Comparison of ENCODE assay signal across 19 cellular contexts in genomic region chr16:89294486-89294885, GRCh38.
DNase-seq lines count a peak whose midpoint lies in the region; ATAC-seq, FAIRE-seq and TF ChIP-seq lines count a peak whose summit lies in the region.
"Had no signal": no experiment of that assay in that cellular context is flagged by ENCODE, and none has a peak within 500 bp of the region (broad histone marks: within the 10 kb centered on the region; RNA-seq: fewer than 3 reads in every experiment).

No MANE protein-coding gene starts in this region.

- WGBS in K562 (ENCODE audit: insufficient coverage, low coverage, missing lambda C conversion rate) = 84% methylated on average over 11 of the region's 13 CpGs

- TF ChIP-seq POLR2A in K562 (conservative IDR thresholded peaks at IDR 0.05) = no peak

- peaks cover 66% of the 10 kb centered on the region for H3K79me2 ChIP-seq in K562 (ENCODE audit: control insufficient read depth, insufficient read depth, low read length)
- H3K79me2 ChIP-seq in neural progenitor cell (ENCODE audit: low read depth) = peaks cover 73% of the 10 kb centered on the region

- peaks cover 16% of the 10 kb centered on the region for H3K36me3 ChIP-seq in CD4-positive, alpha-beta memory T cell (ENCODE audit: insufficient read depth, low read length)
- H3K36me3 ChIP-seq in K562 (ENCODE audit: control insufficient read depth, insufficient read depth, low read length) (peaks cover 39% of the 10 kb centered on the region; the same call in 2 of the 3 replicates), neural progenitor cell (no peaks in the 10 kb centered on the region)
- H3K36me3 ChIP-seq: colonic mucosa had no signal

- no peak overlapping the region for H3K27ac ChIP-seq in CD4-positive, alpha-beta memory T cell (ENCODE audit: low read depth, low read length)
- no peak overlapping the region for H3K27ac ChIP-seq in K562 (ENCODE audit: extremely low read depth, low read depth, low read length)
- no peak overlapping the region for H3K27ac ChIP-seq in neural progenitor cell
- H3K27ac ChIP-seq: colonic mucosa, PC-9, SK-N-MC had no signal

- in situ Hi-C loops in K562 (cut with MboI) = no loop called here

- no peak overlapping the region for H3K4me3 Mint-ChIP-seq in activated CD8-positive, alpha-beta T cell treated with anti-CD3 and anti-CD28 coated beads, Interleukin-2, amount 10 ng/mL, durations not matched to agents 7 days and 5 days
- no peak overlapping the region for H3K4me3 Mint-ChIP-seq in activated CD8-positive, alpha-beta T cell treated with anti-CD3 and anti-CD28 coated beads for 36 hours
- H3K4me3 Mint-ChIP-seq in CD4-positive, alpha-beta memory T cell = no peak overlapping the region
- peak overlapping the region; percentile 14 for H3K4me3 Mint-ChIP-seq in neural progenitor cell
- H3K4me3 Mint-ChIP-seq: stimulated activated memory B cell treated with anti-CD40 and anti-IgM and Interleukin-4, amounts not matched to agents 10 μg/mL and 1 μg/mL and 100 μg/mL, for 72 hours had no signal

- intact Hi-C loops in activated CD8-positive, alpha-beta T cell treated with anti-CD3 and anti-CD28 coated beads for 36 hours (cut with micrococcal nuclease) = no loop called here
- intact Hi-C loops in CD4-positive, alpha-beta memory T cell (cut with micrococcal nuclease) = no loop called here
- intact Hi-C loops in K562 (cut with micrococcal nuclease) = no loop called here

- H3K4me1 ChIP-seq in CD4-positive, alpha-beta memory T cell (ENCODE audit: insufficient read depth, low read length) = peaks cover 29% of the 10 kb centered on the region
- H3K4me1 ChIP-seq in K562 (replicated peaks in 1 of 2; ENCODE audit: control insufficient read depth in 2 of 2, insufficient read depth in 2 of 2, low read length in 2 of 2) (peaks cover 8 to 62% of the 10 kb centered on the region in 2 experiments; a peak in 4 of 5 replicates), neural progenitor cell (peaks cover 49% of the 10 kb centered on the region)
- H3K4me1 ChIP-seq: colonic mucosa had no signal

- H3K4me3 ChIP-seq in CD4-positive, alpha-beta memory T cell (ENCODE audit: low read length in 2 of 2) = no peak overlapping the region
- H3K4me3 ChIP-seq in K562 (no peak overlapping the region), neural progenitor cell (no peak overlapping the region)
- H3K4me3 ChIP-seq: colonic mucosa, PC-9, SK-N-MC had no signal

- POLR2A ChIA-PET in activated CD8-positive, alpha-beta T cell treated with anti-CD3 and anti-CD28 coated beads, Interleukin-2, amount 10 ng/mL, durations not matched to agents 7 days and 5 days (lab: Charles Lee) = no interaction called here
- POLR2A ChIA-PET in activated CD8-positive, alpha-beta T cell treated with anti-CD3 and anti-CD28 coated beads for 36 hours (lab: Charles Lee) = interaction anchor here (1.0 kb wide), 1 partner anchor 47 kb away, joined by 3 read pairs; no protein-coding TSS in a partner anchor
- POLR2A ChIA-PET in CD4-positive, alpha-beta memory T cell (lab: Charles Lee; ENCODE audit: partially characterized antibody) = no interaction called here
- POLR2A ChIA-PET in K562 (lab: Yijun Ruan, JAX) = interaction anchor here (0.7 to 2.4 kb wide), 5 partner anchors 9 to 180 kb away, joined by 3 to 14 read pairs (median 4); no protein-coding TSS in a partner anchor

- DNase-seq in activated CD8-positive, alpha-beta T cell treated with anti-CD3 and anti-CD28 coated beads, Interleukin-2, amount 10 ng/mL, durations not matched to agents 7 days and 5 days = no peak
- DNase-seq in activated CD8-positive, alpha-beta T cell treated with anti-CD3 and anti-CD28 coated beads for 36 hours = no peak
- DNase-seq in CD4-positive, alpha-beta memory T cell = peak in 1 of 5 donors; percentile 5
- no peak for DNase-seq in K562 (ENCODE audit: extremely low read depth in 1 of 4, low spot score in 3 of 4)
- DNase-seq in neural progenitor cell (ENCODE audit: low spot score) = no peak
- no peak for DNase-seq in mucosa of gallbladder (ENCODE audit: low spot score)
- no peak for DNase-seq in cerebellar nuclear complex (lab: John Stamatoyannopoulos, UW)
- DNase-seq: activated CD4-positive, alpha-beta T cell treated with anti-CD3 and anti-CD28 coated beads, Interleukin-2, amount 50 U/mL, for 48 hours; anterior cingulate cortex; colonic mucosa; DMS79; HCEC 1CT; NCI-H1105 treated with DMSO at 0.1 percent for 48 hours; PC-9 had no signal

- H3F3A ChIP-seq in neural progenitor cell (ENCODE audit: low read depth) = peaks cover 45% of the 10 kb centered on the region

- TF ChIP-seq RAD21 in K562 (CRISPR knock-in tag; conservative IDR thresholded peaks at IDR 0.05 in 1 of 2, IDR thresholded peaks at IDR 0.05 in 1 of 2) = no peak

- no peak for TF ChIP-seq EP300 in K562 (IDR thresholded peaks at IDR 0.05; ENCODE audit: low read length)

- TF ChIP-seq CTCF in activated CD8-positive, alpha-beta T cell treated with anti-CD3 and anti-CD28 coated beads for 36 hours (IDR thresholded peaks at IDR 0.05) = no peak
- TF ChIP-seq CTCF in K562 (IDR thresholded peaks at IDR 0.05 in 2 of 3, conservative IDR thresholded peaks at IDR 0.05 in 1 of 3; ENCODE audit: insufficient read depth in 2 of 3, low read depth in 1 of 3, low read length in 3 of 3) = no peak
- TF ChIP-seq CTCF in neural progenitor cell (IDR thresholded peaks at IDR 0.05) = no peak

- H2AFZ ChIP-seq in K562 (ENCODE audit: low read depth, low read length) (no peak overlapping the region), neural progenitor cell (replicated peaks) (no peak overlapping the region)
- H2AFZ ChIP-seq: PC-9 had no signal

- H3K9ac ChIP-seq in K562 (ENCODE audit: insufficient read depth in 1 of 2, low read depth in 2 of 2, low read length in 2 of 2) (peak overlapping the region in 1 of 2 experiments; percentile 69; a peak in 2 of 4 replicates), neural progenitor cell (no peak overlapping the region)

- H3K27ac Mint-ChIP-seq in activated CD8-positive, alpha-beta T cell treated with anti-CD3 and anti-CD28 coated beads, Interleukin-2, amount 10 ng/mL, durations not matched to agents 7 days and 5 days = peak overlapping the region; percentile 26
- no peak overlapping the region for H3K27ac Mint-ChIP-seq in activated CD8-positive, alpha-beta T cell treated with anti-CD3 and anti-CD28 coated beads for 36 hours
- H3K27ac Mint-ChIP-seq in CD4-positive, alpha-beta memory T cell = peak overlapping the region in 4 of 7 donors; percentile 43 to 70 (median 48)
- H3K27ac Mint-ChIP-seq in neural progenitor cell = peak overlapping the region; percentile 92
- H3K27ac Mint-ChIP-seq: stimulated activated memory B cell treated with anti-CD40 and anti-IgM and Interleukin-4, amounts not matched to agents 10 μg/mL and 1 μg/mL and 100 μg/mL, for 72 hours had no signal

- H3K27me3 Mint-ChIP-seq in activated CD8-positive, alpha-beta T cell treated with anti-CD3 and anti-CD28 coated beads, Interleukin-2, amount 10 ng/mL, durations not matched to agents 7 days and 5 days (ENCODE audit: low read depth) = no peaks in the 10 kb centered on the region
- H3K27me3 Mint-ChIP-seq in activated CD8-positive, alpha-beta T cell treated with anti-CD3 and anti-CD28 coated beads for 36 hours = no peaks in the 10 kb centered on the region
- no peaks in the 10 kb centered on the region for H3K27me3 Mint-ChIP-seq in CD4-positive, alpha-beta memory T cell
- peaks cover 5% of the 10 kb centered on the region for H3K27me3 Mint-ChIP-seq in neural progenitor cell (ENCODE audit: insufficient read depth, low read depth)
- H3K27me3 Mint-ChIP-seq: stimulated activated memory B cell treated with anti-CD40 and anti-IgM and Interleukin-4, amounts not matched to agents 10 μg/mL and 1 μg/mL and 100 μg/mL, for 72 hours had no signal

- no TSS peak for BruUV-seq in K562 (replicated peaks; lab: Mats Ljungman, UMichigan)

- H3K9me3 Mint-ChIP-seq in activated CD8-positive, alpha-beta T cell treated with anti-CD3 and anti-CD28 coated beads, Interleukin-2, amount 10 ng/mL, durations not matched to agents 7 days and 5 days (ENCODE audit: insufficient read depth) = no peaks in the 10 kb centered on the region
- H3K9me3 Mint-ChIP-seq in activated CD8-positive, alpha-beta T cell treated with anti-CD3 and anti-CD28 coated beads for 36 hours = no peaks in the 10 kb centered on the region
- H3K9me3 Mint-ChIP-seq in CD4-positive, alpha-beta memory T cell = no peaks in the 10 kb centered on the region
- no peaks in the 10 kb centered on the region for H3K9me3 Mint-ChIP-seq in neural progenitor cell
- H3K9me3 Mint-ChIP-seq: stimulated activated memory B cell treated with anti-CD40 and anti-IgM and Interleukin-4, amounts not matched to agents 10 μg/mL and 1 μg/mL and 100 μg/mL, for 72 hours had no signal

- H3K4me1 Mint-ChIP-seq in activated CD8-positive, alpha-beta T cell treated with anti-CD3 and anti-CD28 coated beads, Interleukin-2, amount 10 ng/mL, durations not matched to agents 7 days and 5 days (ENCODE audit: low read depth) = peaks cover 51% of the 10 kb centered on the region
- H3K4me1 Mint-ChIP-seq in activated CD8-positive, alpha-beta T cell treated with anti-CD3 and anti-CD28 coated beads for 36 hours (ENCODE audit: low read depth) = peaks cover 33% of the 10 kb centered on the region
- peaks cover 26 to 51% (median 35%) of the 10 kb centered on the region in 4 donors for H3K4me1 Mint-ChIP-seq in CD4-positive, alpha-beta memory T cell
- H3K4me1 Mint-ChIP-seq in neural progenitor cell = peaks cover 52% of the 10 kb centered on the region

- H3K27me3 ChIP-seq in CD4-positive, alpha-beta memory T cell (ENCODE audit: insufficient read depth, low read length) = no peaks in the 10 kb centered on the region
- H3K27me3 ChIP-seq in K562 (ENCODE audit: control insufficient read depth in 2 of 2, insufficient read depth in 2 of 2, low read length in 2 of 2) (no peaks in the 10 kb centered on the region), neural progenitor cell (no peaks in the 10 kb centered on the region)
- H3K27me3 ChIP-seq: colonic mucosa had no signal

- H3K36me3 Mint-ChIP-seq in activated CD8-positive, alpha-beta T cell treated with anti-CD3 and anti-CD28 coated beads, Interleukin-2, amount 10 ng/mL, durations not matched to agents 7 days and 5 days (ENCODE audit: low read depth) = peaks cover 20% of the 10 kb centered on the region
- peaks cover 11% of the 10 kb centered on the region for H3K36me3 Mint-ChIP-seq in activated CD8-positive, alpha-beta T cell treated with anti-CD3 and anti-CD28 coated beads for 36 hours (ENCODE audit: low read depth)
- peaks cover 2 to 28% of the 10 kb centered on the region in 2 donors for H3K36me3 Mint-ChIP-seq in CD4-positive, alpha-beta memory T cell
- H3K36me3 Mint-ChIP-seq in neural progenitor cell = peaks cover 18% of the 10 kb centered on the region

- H3K9me3 ChIP-seq in CD4-positive, alpha-beta memory T cell (ENCODE audit: control insufficient read depth in 1 of 2, low read length in 2 of 2) = no peaks in the 10 kb centered on the region
- H3K9me3 ChIP-seq in K562 (replicated peaks; ENCODE audit: control insufficient read depth, insufficient read depth, low read depth, low read length) = no peaks in the 10 kb centered on the region
- H3K9me3 ChIP-seq in neural progenitor cell (ENCODE audit: low read depth) = no peaks in the 10 kb centered on the region
- H3K9me3 ChIP-seq: colonic mucosa had no signal

- ATAC-seq in activated CD8-positive, alpha-beta T cell treated with anti-CD3 and anti-CD28 coated beads, Interleukin-2, amount 10 ng/mL, durations not matched to agents 7 days and 5 days = no peak
- ATAC-seq in activated CD8-positive, alpha-beta T cell treated with anti-CD3 and anti-CD28 coated beads for 36 hours = no peak
- ATAC-seq in K562 (no peak), GM19397 (IDR thresholded peaks at IDR 0.05; ENCODE audit: unreplicated experiment) (no peak)
- ATAC-seq: stimulated activated memory B cell treated with anti-CD40 and anti-IgM and Interleukin-4, amounts not matched to agents 10 μg/mL and 1 μg/mL and 100 μg/mL, for 72 hours had no signal

- no peak for FAIRE-seq in K562 (lab: Jason Lieb, UNC)
- FAIRE-seq: endothelial cell of umbilical vein, TTC549 had no signal

- H4K20me1 ChIP-seq in K562 (replicated peaks; ENCODE audit: control insufficient read depth, insufficient read depth, low read length) (peaks cover 45% of the 10 kb centered on the region), neural progenitor cell (ENCODE audit: low read depth) (peaks cover 91% of the 10 kb centered on the region)

- CTCF ChIA-PET in activated CD8-positive, alpha-beta T cell treated with anti-CD3 and anti-CD28 coated beads, Interleukin-2, amount 10 ng/mL, durations not matched to agents 7 days and 5 days (lab: Charles Lee) = interaction anchor here (0.6 to 1.3 kb wide), 2 partner anchors 175 to 200 kb away, joined by 3 read pairs; no protein-coding TSS in a partner anchor
- CTCF ChIA-PET in activated CD8-positive, alpha-beta T cell treated with anti-CD3 and anti-CD28 coated beads for 36 hours (lab: Charles Lee) = interaction anchor here (1.1 to 1.7 kb wide), 3 partner anchors 19 to 262 kb away, joined by 4 to 5 read pairs (median 4); no protein-coding TSS in a partner anchor
- CTCF ChIA-PET in CD4-positive, alpha-beta memory T cell (lab: Charles Lee; ENCODE audit: partially characterized antibody) = interaction anchor here (1.5 to 2.3 kb wide), 2 partner anchors 13 to 22 kb away, joined by 5 to 7 read pairs; no protein-coding TSS in a partner anchor
- CTCF ChIA-PET in K562 (lab: Yijun Ruan, JAX; ENCODE audit: low intra/inter-chr PET ratio) = no interaction called here

- peaks cover 16% of the 10 kb centered on the region for H3K9me1 ChIP-seq in K562 (ENCODE audit: control insufficient read depth, insufficient read depth, low read length)

- H3K4me2 ChIP-seq in K562 (ENCODE audit: insufficient read depth, low read length) (no peak overlapping the region), neural progenitor cell (peak overlapping the region; percentile 6)
- H3K4me2 ChIP-seq: PC-9 had no signal

Comparison
In these comparisons a context has a peak if more than half of its experiments do, and no peak if none do; other contexts are left out.
1. POLR2A ChIA-PET loops: an anchor here in activated CD8-positive, alpha-beta T cell treated with anti-CD3 and anti-CD28 coated beads for 36 hours (1.0 kb wide) and K562 (0.7 to 2.4 kb wide); none called in activated CD8-positive, alpha-beta T cell treated with anti-CD3 and anti-CD28 coated beads, Interleukin-2, amount 10 ng/mL, durations not matched to agents 7 days and 5 days and CD4-positive, alpha-beta memory T cell.